19 cellular contexts compared by ENCODE assay signal in genomic region chr13:113483504-113484287, GRCh38. TPM values are rescaled to one million over a fixed set of nuclear protein-coding genes. Genes with fewer than 3 reads are reported as not detected.
DNase-seq lines count a peak whose midpoint lies in the region; ATAC-seq and TF ChIP-seq lines count a peak whose summit lies in the region.
"Had no signal": no experiment of that assay in that cellular context is flagged by ENCODE, and none has a peak within 500 bp of the region (broad histone marks: within the 10 kb centered on the region; RNA-seq: fewer than 3 reads in every experiment).

No MANE protein-coding gene starts in this region.

- H3K9ac ChIP-seq in rectal smooth muscle tissue (ENCODE audit: low read length) = no peak overlapping the region

- peak; percentile 59 for DNase-seq in ELF-1 (ENCODE audit: low read depth, low spot score)
- DNase-seq in cerebellar cortex (ENCODE audit: low spot score) = peak; percentile 59
- DNase-seq in right atrium auricular region (ENCODE audit: low spot score) = no peak
- DNase-seq in activated naive CD4-positive, alpha-beta T cell treated with anti-CD3 and anti-CD28 coated beads, Interleukin-2, amount 10 ng/mL, durations not matched to agents 7 days and 5 days = no peak
- DNase-seq in activated CD8-positive, alpha-beta T cell treated with anti-CD3 and anti-CD28 coated beads, Interleukin-2, amount 10 ng/mL, durations not matched to agents 7 days and 5 days = no peak
- DNase-seq: activated B cell treated with CpG ODN at 0.5 μM for 24 hours, foreskin melanocyte, IMR-90, MM.1S, NCI-H1694, NCI-H446, SHP77 treated with DMSO at 0.1 percent for 48 hours, transverse colon had no signal

- H3K36me3 ChIP-seq in right atrium auricular region = peaks cover 15% of the 10 kb centered on the region
- peaks cover 3% of the 10 kb centered on the region for H3K36me3 ChIP-seq in rectal smooth muscle tissue (ENCODE audit: control insufficient read depth, insufficient read depth, low read length)
- H3K36me3 ChIP-seq in gastroesophageal sphincter = peaks cover 0 to 23% of the 10 kb centered on the region in 2 donors

- no peaks in the 10 kb centered on the region for H3K9me3 Mint-ChIP-seq in activated naive CD4-positive, alpha-beta T cell treated with anti-CD3 and anti-CD28 coated beads, Interleukin-2, amount 10 ng/mL, durations not matched to agents 7 days and 5 days
- no peaks in the 10 kb centered on the region for H3K9me3 Mint-ChIP-seq in activated CD8-positive, alpha-beta T cell treated with anti-CD3 and anti-CD28 coated beads, Interleukin-2, amount 10 ng/mL, durations not matched to agents 7 days and 5 days (ENCODE audit: insufficient read depth)
- H3K9me3 Mint-ChIP-seq: activated B cell treated with CpG ODN at 0.5 μM for 24 hours; activated T-helper 2 cell treated with anti-CD3 and anti-CD28 coated beads, Interferon-gamma antibody, Interleukin-2, Interleukin-4, amounts not matched to agents 10 μg/mL and 5 μg/mL and 100 μg/mL, durations not matched to agents 14 hours and 24 hours and 36 hours; nephron had no signal

- no peak for TF ChIP-seq POLR2A in gastroesophageal sphincter (IDR thresholded peaks at IDR 0.05)

- no peaks in the 10 kb centered on the region for H3K27me3 Mint-ChIP-seq in activated naive CD4-positive, alpha-beta T cell treated with anti-CD3 and anti-CD28 coated beads, Interleukin-2, amount 10 ng/mL, durations not matched to agents 7 days and 5 days
- no peaks in the 10 kb centered on the region for H3K27me3 Mint-ChIP-seq in activated CD8-positive, alpha-beta T cell treated with anti-CD3 and anti-CD28 coated beads, Interleukin-2, amount 10 ng/mL, durations not matched to agents 7 days and 5 days (ENCODE audit: low read depth)
- H3K27me3 Mint-ChIP-seq: activated B cell treated with CpG ODN at 0.5 μM for 24 hours had no signal

- POLR2A ChIA-PET in activated CD8-positive, alpha-beta T cell treated with anti-CD3 and anti-CD28 coated beads, Interleukin-2, amount 10 ng/mL, durations not matched to agents 7 days and 5 days (lab: Charles Lee) = no interaction called here

- H3K4me1 Mint-ChIP-seq in activated naive CD4-positive, alpha-beta T cell treated with anti-CD3 and anti-CD28 coated beads, Interleukin-2, amount 10 ng/mL, durations not matched to agents 7 days and 5 days = peaks cover 10% of the 10 kb centered on the region
- H3K4me1 Mint-ChIP-seq in activated CD8-positive, alpha-beta T cell treated with anti-CD3 and anti-CD28 coated beads, Interleukin-2, amount 10 ng/mL, durations not matched to agents 7 days and 5 days (ENCODE audit: low read depth) = peaks cover 12% of the 10 kb centered on the region

- H3K27me3 ChIP-seq in right atrium auricular region (no peaks in the 10 kb centered on the region), rectal smooth muscle tissue (ENCODE audit: control insufficient read depth, insufficient read depth, low read length) (no peaks in the 10 kb centered on the region), gastroesophageal sphincter (no peaks in the 10 kb centered on the region)
- H3K27me3 ChIP-seq: transverse colon had no signal

- CTCF ChIA-PET in activated naive CD4-positive, alpha-beta T cell treated with anti-CD3 and anti-CD28 coated beads, Interleukin-2, amount 10 ng/mL, durations not matched to agents 7 days and 5 days (lab: Charles Lee) = no interaction called here
- CTCF ChIA-PET in activated CD8-positive, alpha-beta T cell treated with anti-CD3 and anti-CD28 coated beads, Interleukin-2, amount 10 ng/mL, durations not matched to agents 7 days and 5 days (lab: Charles Lee) = interaction anchor here (1.0 kb wide), 1 partner anchor 79 kb away, joined by 4 read pairs; no protein-coding TSS in a partner anchor

- peak overlapping the region; percentile 2 to 26 for H3K4me3 ChIP-seq in right atrium auricular region
- H3K4me3 ChIP-seq in rectal smooth muscle tissue (ENCODE audit: low read length) = no peak overlapping the region
- no peak overlapping the region for H3K4me3 ChIP-seq in gastroesophageal sphincter
- H3K4me3 ChIP-seq: smooth muscle cell, transverse colon had no signal

- H3K36me3 Mint-ChIP-seq in activated naive CD4-positive, alpha-beta T cell treated with anti-CD3 and anti-CD28 coated beads, Interleukin-2, amount 10 ng/mL, durations not matched to agents 7 days and 5 days = peaks cover 14% of the 10 kb centered on the region
- H3K36me3 Mint-ChIP-seq in activated CD8-positive, alpha-beta T cell treated with anti-CD3 and anti-CD28 coated beads, Interleukin-2, amount 10 ng/mL, durations not matched to agents 7 days and 5 days (ENCODE audit: low read depth) = peaks cover 24% of the 10 kb centered on the region

- H3K4me3 Mint-ChIP-seq in activated naive CD4-positive, alpha-beta T cell treated with anti-CD3 and anti-CD28 coated beads, Interleukin-2, amount 10 ng/mL, durations not matched to agents 7 days and 5 days = no peak overlapping the region
- no peak overlapping the region for H3K4me3 Mint-ChIP-seq in activated CD8-positive, alpha-beta T cell treated with anti-CD3 and anti-CD28 coated beads, Interleukin-2, amount 10 ng/mL, durations not matched to agents 7 days and 5 days
- H3K4me3 Mint-ChIP-seq: activated B cell treated with CpG ODN at 0.5 μM for 24 hours, nephron had no signal

- H3K27ac ChIP-seq in right atrium auricular region (peak overlapping the region; percentile 72 to 94), rectal smooth muscle tissue (ENCODE audit: low read depth, low read length) (peak overlapping the region; percentile 19), gastroesophageal sphincter (no peak overlapping the region)

- ATAC-seq in gastroesophageal sphincter (no peak), GM18519 (IDR thresholded peaks at IDR 0.05; ENCODE audit: low FRiP score, unreplicated experiment) (no peak)
- ATAC-seq in activated CD8-positive, alpha-beta T cell treated with anti-CD3 and anti-CD28 coated beads, Interleukin-2, amount 10 ng/mL, durations not matched to agents 7 days and 5 days = no peak

- H3K4me1 ChIP-seq in right atrium auricular region (peaks cover 0 to 37% of the 10 kb centered on the region in 2 donors), rectal smooth muscle tissue (ENCODE audit: control insufficient read depth, insufficient read depth, low read length) (peaks cover 17% of the 10 kb centered on the region), gastroesophageal sphincter (peaks cover 0 to 68% (median 4%) of the 10 kb centered on the region in 3 donors)

- H3K9me3 ChIP-seq in right atrium auricular region (no peaks in the 10 kb centered on the region), gastroesophageal sphincter (no peaks in the 10 kb centered on the region)
- H3K9me3 ChIP-seq: transverse colon had no signal

- no peak for TF ChIP-seq EP300 in gastroesophageal sphincter (IDR thresholded peaks at IDR 0.05)

- TF ChIP-seq CTCF in right atrium auricular region (IDR thresholded peaks at IDR 0.05) (no peak), gastroesophageal sphincter (IDR thresholded peaks at IDR 0.05) (no peak)

- WGBS in gastroesophageal sphincter (ENCODE audit: low coverage in 1 of 2), 2 donors = 94 to 100% methylated on average over 2 to 23 of the region's 36 CpGs

- H3K27ac Mint-ChIP-seq in activated naive CD4-positive, alpha-beta T cell treated with anti-CD3 and anti-CD28 coated beads, Interleukin-2, amount 10 ng/mL, durations not matched to agents 7 days and 5 days = no peak overlapping the region
- no peak overlapping the region for H3K27ac Mint-ChIP-seq in activated CD8-positive, alpha-beta T cell treated with anti-CD3 and anti-CD28 coated beads, Interleukin-2, amount 10 ng/mL, durations not matched to agents 7 days and 5 days
- H3K27ac Mint-ChIP-seq: activated B cell treated with CpG ODN at 0.5 μM for 24 hours; activated T-helper 2 cell treated with anti-CD3 and anti-CD28 coated beads, Interferon-gamma antibody, Interleukin-2, Interleukin-4, amounts not matched to agents 10 μg/mL and 5 μg/mL and 100 μg/mL, durations not matched to agents 14 hours and 24 hours and 36 hours had no signal

RNA-seq across cellular contexts. Expression of gene DCUN1D2, which starts 6.8 kb away (rescaled TPM):
- total RNA-seq in right atrium auricular region (10 to 100 TPM; 45.3 to 65.5 TPM), gastroesophageal sphincter (10 to 100 TPM; 12.3 to 20.2 (median 17.3) TPM)
- 10 to 100 TPM; 20.1 to 20.8 TPM for total RNA-seq in activated CD8-positive, alpha-beta T cell treated with anti-CD3 and anti-CD28 coated beads, Interleukin-2, amount 10 ng/mL, durations not matched to agents 7 days and 5 days

RNA-seq across cellular contexts. Expression of gene ADPRHL1, which starts 30.4 kb away (rescaled TPM):
- total RNA-seq in right atrium auricular region = 100 to 1,000 TPM; 222 to 329 TPM
- 10 to 100 TPM in 1 of 4 donors, 1 to 10 TPM in 3; 4.7 to 33.8 (median 8.9) TPM for total RNA-seq in gastroesophageal sphincter
- total RNA-seq in activated CD8-positive, alpha-beta T cell treated with anti-CD3 and anti-CD28 coated beads, Interleukin-2, amount 10 ng/mL, durations not matched to agents 7 days and 5 days = under 1 TPM; 0.73 to 0.87 TPM

Comparison
In these comparisons a context has a peak if more than half of its experiments do, and no peak if none do; other contexts are left out.
1. DNase-seq: peak in ELF-1 (single experiment) and cerebellar cortex (single experiment); none in right atrium auricular region (single experiment), activated naive CD4-positive, alpha-beta T cell treated with anti-CD3 and anti-CD28 coated beads, Interleukin-2, amount 10 ng/mL, durations not matched to agents 7 days and 5 days (single experiment) and activated CD8-positive, alpha-beta T cell treated with anti-CD3 and anti-CD28 coated beads, Interleukin-2, amount 10 ng/mL, durations not matched to agents 7 days and 5 days (single experiment).
2. H3K27ac ChIP-seq: peak in right atrium auricular region (2 of 2) and rectal smooth muscle tissue (single experiment); none in gastroesophageal sphincter (0 of 4).
3. H3K4me3 ChIP-seq: peak in right atrium auricular region (2 of 2); none in rectal smooth muscle tissue (single experiment) and gastroesophageal sphincter (0 of 2).
4. RNA of gene ADPRHL1, which starts 30.4 kb away (total RNA-seq): 222 to 329 TPM in right atrium auricular region; 4.7 to 33.8 TPM in gastroesophageal sphincter and 0.73 to 0.87 TPM in activated CD8-positive, alpha-beta T cell treated with anti-CD3 and anti-CD28 coated beads, Interleukin-2, amount 10 ng/mL, durations not matched to agents 7 days and 5 days; every median in the first group is over 4 times any median in the second.